In the genomic region with DNA sequence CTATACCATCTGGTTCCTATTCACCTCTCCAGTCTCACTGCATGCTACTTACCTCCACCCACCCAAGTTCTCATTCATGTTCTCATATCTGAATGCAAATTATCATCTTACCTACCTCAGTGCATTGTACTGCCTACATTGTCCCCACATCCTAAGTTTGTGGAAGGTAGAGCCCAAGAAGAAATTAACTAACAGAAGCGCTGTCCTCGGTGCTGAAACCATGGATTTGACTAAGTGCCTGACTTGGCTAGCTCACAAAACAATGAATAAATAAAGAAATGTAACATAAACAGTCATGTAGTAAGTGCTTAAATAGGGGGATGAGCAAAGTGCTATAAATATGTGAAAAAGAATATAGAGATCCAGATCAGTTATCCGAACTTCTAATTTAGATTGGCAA, we compare ENCODE assay signal across 10 cellular contexts.
DNase-seq lines count a peak whose midpoint lies in the region; ATAC-seq and TF ChIP-seq lines count a peak whose summit lies in the region.
"Had no signal": no experiment of that assay in that cellular context is flagged by ENCODE, and none has a peak within 500 bp of the region (broad histone marks: within the 10 kb centered on the region; RNA-seq: fewer than 3 reads in every experiment).

No MANE protein-coding gene starts in this region.

- no peak overlapping the region for H3K4me3 ChIP-seq in NT2/D1 (ENCODE audit: insufficient read length, low read depth)
- no peak overlapping the region for H3K4me3 ChIP-seq in lower leg skin (ENCODE audit: low read depth, poor library complexity, severe bottlenecking)

- DNase-seq in NOMO-1 treated with DMSO at 0.1 percent for 48 hours (lab: John Stamatoyannopoulos, UW; ENCODE audit: unreplicated experiment) (peak; percentile 6), NOMO-1 (lab: John Stamatoyannopoulos, UW; ENCODE audit: unreplicated experiment in 2 of 2) (no peak), NT2/D1 (ENCODE audit: low read depth, low spot score) (peak; percentile 50), dermis blood vessel endothelial cell (peak; percentile 77), pons (ENCODE audit: low spot score) (peak; percentile 29), lower leg skin (ENCODE audit: low spot score in 2 of 2) (no peak), activated gamma-delta T cell treated with Interleukin-2 at 50 U/mL for 16 hours (no peak)
- DNase-seq: NCI-H510A had no signal

- 19 to 30% methylated on average over 3 of the region's 3 CpGs for WGBS in lower leg skin, 2 donors

- TF ChIP-seq POLR2A in lower leg skin (IDR thresholded peaks at IDR 0.05) = no peak

- TF ChIP-seq CTCF in lower leg skin (IDR thresholded peaks at IDR 0.05) = no peak

- ATAC-seq in HG02884 (IDR thresholded peaks at IDR 0.05; ENCODE audit: unreplicated experiment) = no peak
- ATAC-seq: activated naive CD4-positive, alpha-beta T cell treated with anti-CD3 and anti-CD28 coated beads, Interleukin-2, amount 50 U/mL, for 72 hours had no signal

- no peaks in the 10 kb centered on the region for H3K27me3 ChIP-seq in NT2/D1 (ENCODE audit: insufficient read depth, insufficient read length)

- intact Hi-C loops in lower leg skin (cut with DNase I; ENCODE audit: low total_unique reads) = no loop called here

- H3K4me1 ChIP-seq in NT2/D1 (ENCODE audit: insufficient read depth, insufficient read length) = no peaks in the 10 kb centered on the region

- H3K9ac ChIP-seq in NT2/D1 (ENCODE audit: insufficient read length, low read depth) = no peak overlapping the region

- H3K36me3 ChIP-seq in NT2/D1 (ENCODE audit: insufficient read depth, insufficient read length, low read length) = no peaks in the 10 kb centered on the region

- H3K9me3 ChIP-seq in NT2/D1 (ENCODE audit: insufficient read depth, low read length) = no peaks in the 10 kb centered on the region

Comparison
In these comparisons a context has a peak if more than half of its experiments do, and no peak if none do; other contexts are left out.
1. DNase-seq: peak in NOMO-1 treated with DMSO at 0.1 percent for 48 hours (single experiment), NT2/D1 (single experiment), dermis blood vessel endothelial cell (single experiment) and pons (single experiment); none in NOMO-1 (0 of 2), lower leg skin (0 of 2) and activated gamma-delta T cell treated with Interleukin-2 at 50 U/mL for 16 hours (single experiment).